15 cellular contexts compared by ENCODE assay signal in the genomic region with DNA sequence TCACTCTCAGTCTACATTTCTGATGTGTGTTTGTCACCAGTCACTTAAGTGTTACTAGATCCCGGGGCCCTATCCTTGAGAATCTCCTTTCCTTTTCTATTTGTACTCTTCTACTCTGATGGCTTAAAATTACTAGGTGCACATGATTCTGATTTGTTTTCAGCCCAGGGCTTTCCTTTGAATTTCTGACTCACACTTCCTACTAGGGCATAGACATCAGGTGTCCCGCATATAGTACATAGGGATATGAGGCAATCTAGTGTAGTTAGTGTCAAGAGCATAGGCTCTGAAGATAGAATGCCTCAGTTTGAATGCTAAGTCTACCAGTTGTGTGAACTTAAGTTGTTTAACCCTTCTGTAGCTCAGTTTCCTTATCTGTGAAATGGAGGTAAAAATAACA. TPM values are rescaled to one million over a fixed set of nuclear protein-coding genes. Genes with fewer than 3 reads are reported as not detected.
A peak's percentile ranks its signal among the peaks of the same experiment; 100 is the strongest.
DNase-seq lines count a peak whose midpoint lies in the region; ATAC-seq and TF ChIP-seq lines count a peak whose summit lies in the region.
"Had no signal": no experiment of that assay in that cellular context is flagged by ENCODE, and none has a peak within 500 bp of the region (broad histone marks: within the 10 kb centered on the region; RNA-seq: fewer than 3 reads in every experiment).

No MANE protein-coding gene starts in this region.

- no peak overlapping the region for H3K4me2 ChIP-seq in PC-3 (ENCODE audit: low read length)
- H3K4me2 ChIP-seq: hepatocyte had no signal

- no peak for TF ChIP-seq CTCF in PC-3 (conservative IDR thresholded peaks at IDR 0.05; ENCODE audit: low read depth, low read length)
- TF ChIP-seq CTCF in retinal pigment epithelial cell (conservative IDR thresholded peaks at IDR 0.05; ENCODE audit: low read depth, low read length): no peak

- H3K4me3 ChIP-seq in PC-3 (ENCODE audit: low read length) (no peak overlapping the region), retinal pigment epithelial cell (ENCODE audit: low read length) (no peak overlapping the region)
- H3K4me3 ChIP-seq: hepatocyte, prostate gland had no signal

- BruUV-seq in PC-3 (replicated peaks; lab: Mats Ljungman, UMichigan): no TSS peak

- no peaks in the 10 kb centered on the region for H3F3A ChIP-seq in PC-3 (ENCODE audit: low read length, unreplicated experiment)

- no peak for DNase-seq in activated CD4-positive, CD25-positive, alpha-beta regulatory T cell (lab: John Stamatoyannopoulos, UW)
- DNase-seq in PC-3: no peak
- DNase-seq in dermis microvascular lymphatic vessel endothelial cell (ENCODE audit: low read depth in 2 of 2): peak; percentile 29 to 65
- peak; percentile 81 for DNase-seq in retinal pigment epithelial cell (ENCODE audit: low read depth)
- no peak for DNase-seq in glomerular visceral epithelial cell (ENCODE audit: extremely low spot score)
- DNase-seq in retina: no peak
- DNase-seq: activated CD4-positive, alpha-beta T cell treated with anti-CD3 and anti-CD28 coated beads for 48 hours; activated gamma-delta T cell; Kasumi-1; T-helper 17 cell had no signal

- intact Hi-C loops in PC-3 (cut with micrococcal nuclease): no loop called here

- no peaks in the 10 kb centered on the region for H3K36me3 ChIP-seq in PC-3 (ENCODE audit: low read depth, low read length)
- H3K36me3 ChIP-seq: prostate gland had no signal

- POLR2A ChIA-PET in PC-3 (lab: Charles Lee; ENCODE audit: unreplicated experiment): no interaction called here

- no peaks in the 10 kb centered on the region for H3K9me3 ChIP-seq in PC-3 (ENCODE audit: low read length)
- H3K9me3 ChIP-seq: prostate gland had no signal

- H4K20me1 ChIP-seq in PC-3 (ENCODE audit: low read length): no peaks in the 10 kb centered on the region

- H3K27me3 ChIP-seq in PC-3 (ENCODE audit: low read length): no peaks in the 10 kb centered on the region
- H3K27me3 ChIP-seq: hepatocyte had no signal

- CTCF ChIA-PET in PC-3 (lab: Charles Lee): no interaction called here

- no peaks in the 10 kb centered on the region for H3K9me2 ChIP-seq in PC-3 (replicated peaks; ENCODE audit: low read length)

- no peaks in the 10 kb centered on the region for H3K79me2 ChIP-seq in PC-3 (ENCODE audit: low read length)
- H3K79me2 ChIP-seq: hepatocyte had no signal

- no peak overlapping the region for H3K27ac ChIP-seq in PC-3 (ENCODE audit: low read length)
- H3K27ac ChIP-seq: hepatocyte, prostate gland had no signal

- ATAC-seq in activated CD4-positive, CD25-positive, alpha-beta regulatory T cell treated with anti-CD3 and anti-CD28 coated beads, Interleukin-2, amount 50 U/mL, for 24 hours: peak; percentile 64
- ATAC-seq in PC-3 (peak; percentile 58), HG02571 (IDR thresholded peaks at IDR 0.05; ENCODE audit: unreplicated experiment) (no peak)
- ATAC-seq: T-helper 17 cell had no signal

- no peak overlapping the region for H3K9ac ChIP-seq in PC-3 (ENCODE audit: low read length)

- no peaks in the 10 kb centered on the region for H3K4me1 ChIP-seq in PC-3 (ENCODE audit: insufficient read depth, low read length)
- H3K4me1 ChIP-seq: prostate gland had no signal

- H2AFZ ChIP-seq in PC-3 (ENCODE audit: low read length): no peak overlapping the region
- H2AFZ ChIP-seq: hepatocyte had no signal

RNA-seq across cellular contexts. Expression of gene LRRN3, which starts 49.4 kb away (rescaled TPM):
- not detected in 2 replicates for total RNA-seq in PC-3 (2014; rRNA removed)
- 0.13 TPM in 1 of 2 replicates, not detected in the other for total RNA-seq in dermis microvascular lymphatic vessel endothelial cell
- total RNA-seq: A172 had no signal

Comparison
In these comparisons a context has a peak if more than half of its experiments do, and no peak if none do; other contexts are left out.
1. DNase-seq: peak in dermis microvascular lymphatic vessel endothelial cell (2 of 2) and retinal pigment epithelial cell (single experiment); none in activated CD4-positive, CD25-positive, alpha-beta regulatory T cell (0 of 4), PC-3 (single experiment), glomerular visceral epithelial cell (single experiment) and retina (single experiment).